8 cellular contexts compared by ENCODE assay signal in genomic region chr16:87860553-87861299, GRCh38. TPM values are rescaled to one million over a fixed set of nuclear protein-coding genes. Genes with fewer than 3 reads are reported as not detected.
DNase-seq lines count a peak whose midpoint lies in the region; TF ChIP-seq lines count a peak whose summit lies in the region.

No MANE protein-coding gene starts in this region.

- no peaks in the 10 kb centered on the region for H3F3A ChIP-seq in MM.1S (ENCODE audit: insufficient read depth, low read length)

- no peak for TF ChIP-seq CTCF in astrocyte of the spinal cord (IDR thresholded peaks at IDR 0.05; ENCODE audit: low read depth, low read length)
- no peak for TF ChIP-seq CTCF in GM10248 (IDR thresholded peaks at IDR 0.05; ENCODE audit: control extremely low read depth, extremely low read depth, low read depth, missing control alignments)
- no peak for TF ChIP-seq CTCF in MM.1S (IDR thresholded peaks at IDR 0.05; ENCODE audit: low read length)

- H3K36me3 ChIP-seq in MG63 (peaks cover 70% of the 10 kb centered on the region), MM.1S (replicated peaks; ENCODE audit: insufficient read depth, low read length) (no peaks in the 10 kb centered on the region)

- no peak overlapping the region for H3K9ac ChIP-seq in MM.1S (ENCODE audit: low read length)

- H2AFZ ChIP-seq in MM.1S (ENCODE audit: low read length) = no peak overlapping the region

- no peaks in the 10 kb centered on the region for H3K4me1 ChIP-seq in MM.1S (ENCODE audit: low read length)

- H3K9me3 ChIP-seq in MG63 (no peaks in the 10 kb centered on the region), MM.1S (replicated peaks; ENCODE audit: insufficient read depth, low read length) (no peaks in the 10 kb centered on the region)

- CTCF ChIA-PET in HEK293T (lab: Yijun Ruan, JAX) (interaction anchor here (0.7 to 1.7 kb wide), 2 partner anchors 10 to 1246 kb away, joined by 3 to 7 read pairs; no protein-coding TSS in a partner anchor), GM10248 (lab: Yijun Ruan, JAX) (interaction anchor here (1.3 to 14.0 kb wide), 4 partner anchors 10 to 81 kb away, joined by 3 to 239 read pairs (median 16); no protein-coding TSS in a partner anchor)

- in situ Hi-C loops in astrocyte of the spinal cord (cut with HindIII; ENCODE audit: low sequenced_read_pairs) = no loop called here

- H3K27me3 ChIP-seq in MG63 (no peaks in the 10 kb centered on the region), MM.1S (replicated peaks; ENCODE audit: insufficient read depth, low read length) (no peaks in the 10 kb centered on the region)

- H3K27ac ChIP-seq in MM.1S (ENCODE audit: low read length) = no peak overlapping the region

- POLR2A ChIA-PET in HEK293T (lab: Yijun Ruan, JAX) = interaction anchor here (1.1 kb wide), 1 partner anchor 9 kb away, joined by 5 read pairs; the partner anchor contains the start of gene SLC7A5
- POLR2A ChIA-PET in GM10248 (lab: Yijun Ruan, JAX) = interaction anchor here (2.1 kb wide), 1 partner anchor 8 kb away, joined by 8 read pairs; the partner anchor contains the start of gene SLC7A5

- H3K4me3 ChIP-seq in MG63 (peak overlapping the region; percentile 77), astrocyte of the spinal cord (ENCODE audit: low read depth, low read length) (no peak overlapping the region), MM.1S (ENCODE audit: low read length) (no peak overlapping the region)

- no peak overlapping the region for H3K4me2 ChIP-seq in MM.1S (ENCODE audit: low read depth, low read length)

- H3K9me2 ChIP-seq in MM.1S (replicated peaks; ENCODE audit: insufficient read depth, low read length) = no peaks in the 10 kb centered on the region

- H4K20me1 ChIP-seq in MM.1S (ENCODE audit: insufficient read depth, low read length) = no peaks in the 10 kb centered on the region; the same call in 1 of the 2 replicates

- H3K79me2 ChIP-seq in MM.1S (ENCODE audit: low read length) = peaks cover 90% of the 10 kb centered on the region

- DNase-seq in DMS53 treated with DMSO at 0.1 percent for 48 hours (lab: John Stamatoyannopoulos, UW; ENCODE audit: unreplicated experiment) (peak; percentile 2), MG63 (peak; percentile 82), astrocyte of the spinal cord (ENCODE audit: low read depth, low spot score) (peak; percentile 81), myocyte (ENCODE audit: low read depth) (peak; percentile 89), HEK293T (ENCODE audit: extremely low spot score) (no peak), NCI-H2081 (lab: John Stamatoyannopoulos, UW) (no peak), GM10248 (ENCODE audit: extremely low spot score) (no peak), MM.1S (no peak)

TF ChIP-seq in HEK293T, 16 proteins besides CTCF, POLR2A, EP300 and RAD21:
- TF ChIP-seq NFRKB (IDR thresholded peaks at IDR 0.05) (no peak), TARDBP (IDR thresholded peaks at IDR 0.05) (no peak), PKNOX1 (IDR thresholded peaks at IDR 0.05) (no peak), BHLHE40 (IDR thresholded peaks at IDR 0.05; ENCODE audit: borderline replicate concordance) (no peak), ARNT (IDR thresholded peaks at IDR 0.05) (no peak), HDGF (IDR thresholded peaks at IDR 0.05; ENCODE audit: borderline replicate concordance) (no peak), CTBP1 (IDR thresholded peaks at IDR 0.05; ENCODE audit: borderline replicate concordance) (no peak), LEF1 (IDR thresholded peaks at IDR 0.05; ENCODE audit: borderline replicate concordance) (no peak), FOXM1 (IDR thresholded peaks at IDR 0.05; ENCODE audit: borderline replicate concordance) (no peak), FOXA1 (IDR thresholded peaks at IDR 0.05) (no peak), L3MBTL2 (conservative IDR thresholded peaks at IDR 0.05) (no peak)

RNA-seq across cellular contexts. Expression of gene SLC7A5, which starts 8.6 kb away (rescaled TPM):
- 75.3 and 110 TPM in 2 replicates for total RNA-seq in MG63 (2014; rRNA removed; shearing (Covaris generic); ENCODE audit: low replicate concordance)
- total RNA-seq in myocyte = 47.1 and 48.6 TPM in 2 replicates
- polyA plus RNA-seq in myocyte (2012) = 469 TPM

Comparison
In these comparisons a context has a peak if more than half of its experiments do, and no peak if none do; other contexts are left out.
1. DNase-seq: peak in DMS53 treated with DMSO at 0.1 percent for 48 hours (single experiment), MG63 (single experiment), astrocyte of the spinal cord (single experiment) and myocyte (single experiment); none in HEK293T (single experiment), NCI-H2081 (0 of 2), GM10248 (single experiment) and MM.1S (single experiment).